Comparison of ENCODE assay signal across 8 cellular contexts in the genomic region with DNA sequence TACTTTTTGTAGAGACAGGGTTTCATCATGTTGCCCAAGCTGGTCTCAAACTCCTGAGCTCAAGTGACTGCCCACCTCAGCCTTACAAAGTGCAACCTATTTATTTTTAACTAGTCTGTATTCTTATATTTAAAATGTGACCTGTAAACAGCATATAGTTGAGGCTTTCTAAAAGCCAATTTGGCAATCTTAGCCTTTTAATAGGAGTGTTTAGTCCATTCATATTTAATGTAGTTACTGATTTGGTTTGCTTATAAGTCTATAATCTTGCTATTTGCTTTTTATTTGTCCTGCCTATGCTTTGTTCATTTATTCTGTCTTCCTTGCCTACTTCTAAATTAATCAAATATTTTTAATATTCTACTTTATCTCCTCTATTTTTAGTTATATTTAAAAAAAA.
"Had no signal": no experiment of that assay in that cellular context is flagged by ENCODE, and none has a peak within 500 bp of the region (broad histone marks: within the 10 kb centered on the region; RNA-seq: fewer than 3 reads in every experiment).

No MANE protein-coding gene starts in this region.

- H3K4me3 ChIP-seq: GM12878 had no signal

- DNase-seq: GDM1, GF-D8 had no signal

- FAIRE-seq: G401.6, GM12878, GM12891, GM12892, GM18507, GM19239 had no signal

- ATAC-seq: GM12878 had no signal
